10 cellular contexts compared by ENCODE assay signal in the genomic region with DNA sequence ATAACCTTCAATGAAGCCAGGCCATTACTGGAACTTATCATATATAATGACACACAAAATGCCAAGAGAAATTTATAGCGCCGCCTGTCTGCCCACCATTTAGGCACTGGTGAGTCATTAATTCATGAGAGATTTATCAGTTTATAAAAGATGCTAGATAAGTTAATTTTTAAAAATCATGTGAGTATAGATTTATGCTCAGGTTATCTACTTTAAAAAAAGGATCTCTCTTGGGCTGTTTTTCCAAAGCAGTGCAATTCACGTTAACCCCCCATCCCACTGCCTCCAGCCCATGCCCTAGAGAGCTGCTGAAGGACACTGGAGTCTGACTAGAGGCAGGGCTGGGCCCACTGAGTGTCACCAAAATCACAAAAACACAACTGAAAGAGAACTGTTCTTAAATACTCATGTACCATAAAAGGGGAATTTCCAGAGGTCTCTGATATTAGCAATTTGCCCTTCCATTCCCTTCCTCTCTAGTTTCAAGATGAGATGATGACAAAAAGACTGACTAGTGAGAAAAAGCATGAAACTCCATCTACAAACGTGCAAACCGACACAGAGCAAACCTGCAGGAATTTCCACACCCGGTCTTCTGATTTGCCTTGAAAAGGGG.
DNase-seq lines count a peak whose midpoint lies in the region; ATAC-seq and TF ChIP-seq lines count a peak whose summit lies in the region.
"Had no signal": no experiment of that assay in that cellular context is flagged by ENCODE, and none has a peak within 500 bp of the region (broad histone marks: within the 10 kb centered on the region; RNA-seq: fewer than 3 reads in every experiment).

No MANE protein-coding gene starts in this region.

- peak; percentile 11 for ATAC-seq in HG02798 (IDR thresholded peaks at IDR 0.05; ENCODE audit: poor library complexity, unreplicated experiment)
- ATAC-seq in natural killer cell treated with Interleukin-12 subunit alpha and Interleukin-12 subunit beta and Interleukin-15 and Interleukin-18, amount 100 ng/mL, for 72 hours: no peak

- H3K36me3 Mint-ChIP-seq in natural killer cell treated with Interleukin-12 subunit alpha and Interleukin-12 subunit beta and Interleukin-15 and Interleukin-18, amount 100 ng/mL, for 72 hours: no peaks in the 10 kb centered on the region

- H3K4me3 ChIP-seq in GM12864 (ENCODE audit: low read depth, low read length): peak overlapping the region; percentile 44
- no peak overlapping the region for H3K4me3 ChIP-seq in MG63
- H3K4me3 ChIP-seq: right atrium auricular region had no signal

- peak; percentile 12 for TF ChIP-seq CTCF in GM12864 (IDR thresholded peaks at IDR 0.05; ENCODE audit: low read depth, low read length, missing control alignments)

- DNase-seq in GM12864 (ENCODE audit: low read depth): peak; percentile 84
- DNase-seq in activated CD4-positive, alpha-beta T cell treated with anti-CD3 and anti-CD28 coated beads, Interleukin-2, amount 50 U/mL, for 48 hours: peak; percentile 56 to 68
- DNase-seq in natural killer cell treated with Interleukin-12 subunit alpha and Interleukin-12 subunit beta and Interleukin-15 and Interleukin-18, amount 100 ng/mL, for 72 hours (ENCODE audit: low spot score): no peak
- no peak for DNase-seq in NCI-H446 (lab: John Stamatoyannopoulos, UW)
- DNase-seq in cerebellum (ENCODE audit: low spot score): no peak
- DNase-seq in NCI-H2081 treated with DMSO at 0.1 percent for 48 hours (lab: John Stamatoyannopoulos, UW): no peak
- DNase-seq in MG63: no peak
- DNase-seq: NCI-H1417 treated with DMSO at 0.1 percent for 48 hours had no signal

- peaks cover 87 to 97% of the 10 kb centered on the region in 2 donors for H3K4me1 Mint-ChIP-seq in natural killer cell treated with Interleukin-12 subunit alpha and Interleukin-12 subunit beta and Interleukin-15 and Interleukin-18, amount 100 ng/mL, for 72 hours (ENCODE audit: low read depth in 2 of 2)

- H3K9me3 Mint-ChIP-seq in natural killer cell treated with Interleukin-12 subunit alpha and Interleukin-12 subunit beta and Interleukin-15 and Interleukin-18, amount 100 ng/mL, for 72 hours: peaks cover 3% of the 10 kb centered on the region

- H3K27me3 Mint-ChIP-seq in natural killer cell treated with Interleukin-12 subunit alpha and Interleukin-12 subunit beta and Interleukin-15 and Interleukin-18, amount 100 ng/mL, for 72 hours: no peaks in the 10 kb centered on the region

- no peaks in the 10 kb centered on the region for H3K9me3 ChIP-seq in MG63
- H3K9me3 ChIP-seq: right atrium auricular region had no signal

- peak overlapping the region; percentile 95 to 99 for H3K27ac Mint-ChIP-seq in natural killer cell treated with Interleukin-12 subunit alpha and Interleukin-12 subunit beta and Interleukin-15 and Interleukin-18, amount 100 ng/mL, for 72 hours

- peak overlapping the region; percentile 82 for H3K4me3 Mint-ChIP-seq in natural killer cell treated with Interleukin-12 subunit alpha and Interleukin-12 subunit beta and Interleukin-15 and Interleukin-18, amount 100 ng/mL, for 72 hours

- no peaks in the 10 kb centered on the region for H3K36me3 ChIP-seq in MG63
- H3K36me3 ChIP-seq: right atrium auricular region had no signal

- no peaks in the 10 kb centered on the region for H3K27me3 ChIP-seq in MG63
- H3K27me3 ChIP-seq: right atrium auricular region had no signal

Comparison
In these comparisons a context has a peak if more than half of its experiments do, and no peak if none do; other contexts are left out.
1. DNase-seq: peak in GM12864 (single experiment) and activated CD4-positive, alpha-beta T cell treated with anti-CD3 and anti-CD28 coated beads, Interleukin-2, amount 50 U/mL, for 48 hours (2 of 2); none in natural killer cell treated with Interleukin-12 subunit alpha and Interleukin-12 subunit beta and Interleukin-15 and Interleukin-18, amount 100 ng/mL, for 72 hours (single experiment), NCI-H446 (0 of 2), cerebellum (single experiment), NCI-H2081 treated with DMSO at 0.1 percent for 48 hours (single experiment) and MG63 (single experiment).